Comparison of ENCODE assay signal across 12 cellular contexts in the genomic region with DNA sequence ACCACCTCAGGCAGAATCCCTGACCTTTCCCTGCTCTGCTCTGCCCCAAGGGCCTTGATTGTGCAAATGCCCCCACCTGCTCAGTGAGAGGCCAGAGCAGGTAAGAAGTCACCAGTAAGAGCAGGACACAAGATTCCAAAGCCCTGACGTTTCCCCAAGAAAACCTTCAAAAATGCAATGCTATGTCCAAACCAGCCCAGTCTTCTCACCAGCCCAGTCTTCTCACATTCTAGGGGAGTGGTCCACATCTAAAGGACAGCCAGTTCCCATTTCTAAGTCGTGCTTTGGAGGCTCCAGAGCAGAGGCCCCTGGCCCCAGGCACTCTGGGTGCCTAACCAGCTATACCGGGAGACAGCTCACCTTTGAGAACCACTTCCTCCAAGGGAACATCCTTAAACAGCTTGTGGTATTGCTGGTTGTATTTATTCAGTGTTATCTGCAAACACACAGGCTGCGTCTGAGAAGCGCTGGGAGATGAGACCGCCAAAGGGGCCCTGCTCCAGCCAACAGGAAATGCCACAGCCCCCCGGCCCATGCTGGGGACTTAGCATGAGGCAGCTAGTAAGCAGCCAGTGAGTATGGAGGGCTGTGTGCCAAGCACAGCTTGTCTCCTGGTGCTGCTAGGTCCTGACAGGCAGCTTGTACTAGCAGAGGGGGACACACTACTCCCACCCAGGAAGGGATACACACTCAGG. TPM values are rescaled to one million over a fixed set of nuclear protein-coding genes. Genes with fewer than 3 reads are reported as not detected.
DNase-seq lines count a peak whose midpoint lies in the region; ATAC-seq and TF ChIP-seq lines count a peak whose summit lies in the region.
"Had no signal": no experiment of that assay in that cellular context is flagged by ENCODE, and none has a peak within 500 bp of the region (broad histone marks: within the 10 kb centered on the region; RNA-seq: fewer than 3 reads in every experiment).

No MANE protein-coding gene starts in this region.

- H3K9me3 ChIP-seq in mammary epithelial cell (replicated peaks; ENCODE audit: insufficient read depth, low read length): no peaks in the 10 kb centered on the region

- TF ChIP-seq CTCF in GM13976 (IDR thresholded peaks at IDR 0.05; ENCODE audit: borderline replicate concordance, control extremely low read depth, extremely low read depth, insufficient read depth, missing control alignments): no peak
- TF ChIP-seq CTCF in mammary epithelial cell (conservative IDR thresholded peaks at IDR 0.05 in 1 of 2, IDR thresholded peaks at IDR 0.05 in 1 of 2; ENCODE audit: extremely low read depth in 1 of 2, insufficient read depth in 1 of 2, low read depth in 1 of 2, low read length in 2 of 2): no peak
- no peak for TF ChIP-seq CTCF in neural crest cell (conservative IDR thresholded peaks at IDR 0.05)

- BruUV-seq in mammary epithelial cell (replicated peaks; lab: Mats Ljungman, UMichigan): TSS peak; percentile 58

- peaks cover 43% of the 10 kb centered on the region for H3K4me1 ChIP-seq in mammary epithelial cell (ENCODE audit: insufficient read depth, low read length)
- H3K4me1 ChIP-seq: parathyroid adenoma had no signal

- DNase-seq in GM13976 (ENCODE audit: low spot score): peak; percentile 17
- peak; percentile 72 for DNase-seq in NCI-H69 (lab: John Stamatoyannopoulos, UW)
- DNase-seq in mammary epithelial cell: peak; percentile 87
- DNase-seq in neural crest cell (ENCODE audit: low read depth, low spot score): no peak
- no peak for DNase-seq in NK-92 treated with Interleukin-12 subunit alpha and Interleukin-12 subunit beta, amount 100 ng/mL, for 24 hours (lab: John Stamatoyannopoulos, UW)
- DNase-seq in LoVo (ENCODE audit: low spot score): no peak
- no peak for DNase-seq in NK-92 (lab: John Stamatoyannopoulos, UW; ENCODE audit: unreplicated experiment)
- DNase-seq: NCI-H226, T-helper 9 cell had no signal

- H3K27ac Mint-ChIP-seq in neural crest cell (ENCODE audit: unreplicated experiment): peak overlapping the region; percentile 89

- H3K9ac ChIP-seq in mammary epithelial cell (ENCODE audit: insufficient read depth, low read length): peak overlapping the region; percentile 27
- H3K9ac ChIP-seq: parathyroid adenoma had no signal

- intact Hi-C loops in mammary epithelial cell (cut with micrococcal nuclease): loop anchor here (2.0 kb wide), 1 partner anchor 17 kb away; no protein-coding TSS in a partner anchor

- peak overlapping the region in 1 of 3 experiments; percentile 11 for H3K4me3 ChIP-seq in mammary epithelial cell (replicated peaks in 1 of 3; ENCODE audit: insufficient read depth in 1 of 3, low read depth in 2 of 3, low read length in 3 of 3)

- no peaks in the 10 kb centered on the region for H4K20me1 ChIP-seq in mammary epithelial cell (ENCODE audit: insufficient read depth, low read length)

- ATAC-seq in HG02885 (IDR thresholded peaks at IDR 0.05; ENCODE audit: poor library complexity, unreplicated experiment): no peak

- H3K79me2 ChIP-seq in mammary epithelial cell (ENCODE audit: insufficient read depth, low read length): no peaks in the 10 kb centered on the region
- H3K79me2 ChIP-seq: parathyroid adenoma had no signal

- CTCF ChIA-PET in mammary epithelial cell (lab: Charles Lee; ENCODE audit: low non-redundant PET): no interaction called here

- peak overlapping the region; percentile 64 for H3K27ac ChIP-seq in mammary epithelial cell (ENCODE audit: insufficient read depth, low read depth, low read length)
- H3K27ac ChIP-seq: HL-60, parathyroid adenoma had no signal

- no peaks in the 10 kb centered on the region for H3K9me3 Mint-ChIP-seq in neural crest cell

- H3K4me3 Mint-ChIP-seq in neural crest cell: no peak overlapping the region

- 0% methylated on average over 4 of the region's 7 CpGs for WGBS in mammary epithelial cell (ENCODE audit: low coverage, missing lambda C conversion rate)

- H3K27me3 ChIP-seq in mammary epithelial cell (ENCODE audit: insufficient read depth, low read length): no peaks in the 10 kb centered on the region

- H2AFZ ChIP-seq in mammary epithelial cell (ENCODE audit: low read depth, low read length): peak overlapping the region; percentile 85
- H2AFZ ChIP-seq: parathyroid adenoma had no signal

- no peaks in the 10 kb centered on the region for H3K36me3 Mint-ChIP-seq in neural crest cell (ENCODE audit: low read depth)

- dilution Hi-C loops in mammary epithelial cell (cut with HindIII; ENCODE audit: low sequenced_read_pairs): no loop called here

- no peaks in the 10 kb centered on the region for H3K36me3 ChIP-seq in mammary epithelial cell (ENCODE audit: insufficient read depth, low read length)

- in situ Hi-C loops in GM13976 (cut with MboI; ENCODE audit: low sequenced_read_pairs, unreplicated experiment): loop anchor here (25.0 kb wide), 1 partner anchor 706 kb away; no protein-coding TSS in a partner anchor
- in situ Hi-C loops in mammary epithelial cell (cut with MboI; ENCODE audit: low sequenced_read_pairs in 2 of 2): loop anchor here in 1 of 2 donors (25.0 kb wide), 2 partner anchors 356 to 706 kb away; a partner anchor contains a TSS

- no peaks in the 10 kb centered on the region for H3K27me3 Mint-ChIP-seq in neural crest cell (ENCODE audit: low read depth)

- H3K4me2 ChIP-seq in mammary epithelial cell (ENCODE audit: insufficient read depth, low read depth, low read length): peak overlapping the region; percentile 74

- H3K4me1 Mint-ChIP-seq in neural crest cell: peaks cover 14% of the 10 kb centered on the region

RNA-seq across cellular contexts. Expression of a gene that starts 29.3 kb away (rescaled TPM):
- total RNA-seq in mammary epithelial cell (10 to 100 TPM; 16.0 to 45.0 TPM), neural crest cell (0.35 and 0.48 TPM in 2 replicates)
- 13.0 TPM for polyA plus RNA-seq in mammary epithelial cell
- 14.2 TPM for polyA minus RNA-seq in mammary epithelial cell

RNA-seq across cellular contexts. Expression of a gene that starts 50.1 kb away (rescaled TPM):
- total RNA-seq in mammary epithelial cell: 1 to 10 TPM; 2.7 to 4.0 TPM
- 2.0 TPM for polyA plus RNA-seq in mammary epithelial cell
- not detected for polyA minus RNA-seq in mammary epithelial cell
- total RNA-seq in neural crest cell: 4.3 and 5.5 TPM in 2 replicates

RNA-seq across cellular contexts. Expression of a gene that starts 50.3 kb away (rescaled TPM):
- total RNA-seq in mammary epithelial cell (10 to 100 TPM; 43.2 to 55.2 TPM), neural crest cell (31.3 and 33.6 TPM in 2 replicates)
- 8.7 TPM for polyA plus RNA-seq in mammary epithelial cell
- polyA minus RNA-seq in mammary epithelial cell: 187 TPM

Comparison
In these comparisons a context has a peak if more than half of its experiments do, and no peak if none do; other contexts are left out.
1. DNase-seq: peak in GM13976 (single experiment), NCI-H69 (single experiment) and mammary epithelial cell (single experiment); none in neural crest cell (single experiment), NK-92 treated with Interleukin-12 subunit alpha and Interleukin-12 subunit beta, amount 100 ng/mL, for 24 hours (single experiment), LoVo (single experiment) and NK-92 (single experiment).
2. RNA of a gene that starts 29.3 kb away (total RNA-seq): 16.0 to 45.0 TPM in mammary epithelial cell; 0.35 to 0.48 TPM in neural crest cell; every median in the first group is over 10 times any median in the second.